In the genomic region with DNA sequence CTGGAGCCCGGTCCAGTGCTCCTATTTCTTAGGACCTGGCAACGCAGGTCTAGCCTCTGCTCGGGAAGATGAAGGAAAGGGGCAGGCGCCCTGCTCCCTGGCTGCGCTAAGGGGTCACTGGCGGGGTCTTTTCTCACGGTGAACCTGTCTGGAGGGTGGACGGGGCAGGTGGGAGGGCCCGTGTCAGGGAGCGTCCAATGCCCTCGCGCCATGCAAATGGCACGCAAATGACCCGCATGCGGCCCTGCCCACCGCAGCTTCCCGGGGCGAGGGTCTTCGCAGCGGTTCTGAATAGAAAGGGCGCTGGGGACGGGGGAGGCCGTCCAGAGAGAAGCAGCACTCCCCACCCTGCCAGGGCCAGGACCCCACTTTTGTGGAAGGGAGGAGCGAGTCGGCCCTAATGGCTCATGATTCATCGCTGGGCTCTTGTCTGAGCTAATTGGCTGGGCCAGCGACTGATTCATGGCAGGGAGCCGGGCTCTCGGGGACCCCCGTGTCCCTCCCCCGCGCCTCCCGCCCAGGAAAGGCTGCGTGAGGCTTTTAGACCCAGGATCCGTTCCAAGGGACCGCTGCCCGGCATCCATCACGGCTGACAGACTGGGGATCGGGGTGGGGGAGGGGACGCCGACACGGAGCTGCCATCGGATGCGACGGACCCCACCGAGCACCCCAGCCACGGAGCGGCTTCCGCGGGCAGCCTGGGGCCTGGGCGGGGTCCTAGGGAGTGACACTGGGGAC, we compare ENCODE assay signal across 11 cellular contexts. TPM values are rescaled to one million over a fixed set of nuclear protein-coding genes. Genes with fewer than 3 reads are reported as not detected.
DNase-seq lines count a peak whose midpoint lies in the region; ATAC-seq and TF ChIP-seq lines count a peak whose summit lies in the region.
"Had no signal": no experiment of that assay in that cellular context is flagged by ENCODE, and none has a peak within 500 bp of the region (broad histone marks: within the 10 kb centered on the region; RNA-seq: fewer than 3 reads in every experiment).

No MANE protein-coding gene starts in this region.

- no peak for TF ChIP-seq CTCF in left ventricle myocardium inferior (IDR thresholded peaks at IDR 0.05; ENCODE audit: borderline replicate concordance)
- no peak for TF ChIP-seq CTCF in neural cell (IDR thresholded peaks at IDR 0.05; ENCODE audit: poor library complexity, severe bottlenecking)
- TF ChIP-seq CTCF in gastrocnemius medialis (IDR thresholded peaks at IDR 0.05 in 4 of 5, conservative IDR thresholded peaks at IDR 0.05 in 1 of 5): no peak

- no peak for TF ChIP-seq EP300 in neural cell (conservative IDR thresholded peaks at IDR 0.05; ENCODE audit: poor library complexity, severe bottlenecking)

- H3K79me2 ChIP-seq in neural cell (replicated peaks; ENCODE audit: insufficient read depth, low read length): no peaks in the 10 kb centered on the region

- no peak overlapping the region for H3K4me2 ChIP-seq in neural cell (ENCODE audit: low read length)

- TF ChIP-seq POLR2A in gastrocnemius medialis (IDR thresholded peaks at IDR 0.05): no peak

- peaks cover 61% of the 10 kb centered on the region for H3K27me3 ChIP-seq in left ventricle myocardium inferior (ENCODE audit: low read depth)
- H3K27me3 ChIP-seq in neural cell (ENCODE audit: insufficient read depth, low read depth, low read length): peaks cover 21% of the 10 kb centered on the region
- no peaks in the 10 kb centered on the region for H3K27me3 ChIP-seq in gastrocnemius medialis

- no peaks in the 10 kb centered on the region for H4K20me1 ChIP-seq in neural cell (ENCODE audit: insufficient read depth)

- in situ Hi-C loops in gastrocnemius medialis (cut with MboI; ENCODE audit: low sequenced_read_pairs in 4 of 4): no loop called here

- intact Hi-C loops in left ventricle myocardium inferior (cut with micrococcal nuclease): no loop called here
- intact Hi-C loops in gastrocnemius medialis (cut with DNase I; ENCODE audit: low total_unique reads): no loop called here

- H3K27ac ChIP-seq in left ventricle myocardium inferior (replicated peaks) (no peak overlapping the region), neural cell (ENCODE audit: low read length) (no peak overlapping the region), gastrocnemius medialis (no peak overlapping the region)
- H3K27ac ChIP-seq: prostate gland had no signal

- DNase-seq in Daoy (ENCODE audit: low read depth): peak; percentile 54
- peak; percentile 10 for DNase-seq in NCI-H2227 treated with DMSO at 0.1 percent for 48 hours (lab: John Stamatoyannopoulos, UW)
- peak; percentile 24 for DNase-seq in left ventricle myocardium inferior
- DNase-seq in NCI-H2107 treated with DMSO at 0.1 percent for 48 hours (lab: John Stamatoyannopoulos, UW; ENCODE audit: unreplicated experiment): no peak
- DNase-seq in HK-2 (ENCODE audit: unreplicated experiment): no peak
- no peak for DNase-seq in NCI-H774 (lab: John Stamatoyannopoulos, UW)
- no peak for DNase-seq in gastrocnemius medialis
- DNase-seq: activated CD4-positive, alpha-beta T cell treated with anti-CD3 and anti-CD28 coated beads for 4 hours; activated naive CD4-positive, alpha-beta T cell treated with Interleukin-2 at 50 U/mL for 16 hours had no signal

- H3K9ac ChIP-seq in neural cell (ENCODE audit: low read length): peak overlapping the region; percentile 39

- H2AFZ ChIP-seq in neural cell (ENCODE audit: low read depth, low read length): no peak overlapping the region

- H3K4me1 ChIP-seq in left ventricle myocardium inferior (peaks cover 37% of the 10 kb centered on the region), gastrocnemius medialis (peaks cover 11 to 26% of the 10 kb centered on the region in 2 donors)
- H3K4me1 ChIP-seq: prostate gland had no signal

- peaks cover 3% of the 10 kb centered on the region for H3K9me3 ChIP-seq in left ventricle myocardium inferior (replicated peaks)
- H3K9me3 ChIP-seq in neural cell (ENCODE audit: low read length): no peaks in the 10 kb centered on the region
- no peaks in the 10 kb centered on the region for H3K9me3 ChIP-seq in gastrocnemius medialis
- H3K9me3 ChIP-seq: prostate gland had no signal

- H3K36me3 ChIP-seq in left ventricle myocardium inferior (no peaks in the 10 kb centered on the region), neural cell (ENCODE audit: insufficient read depth, low read length) (no peaks in the 10 kb centered on the region), gastrocnemius medialis (no peaks in the 10 kb centered on the region)
- H3K36me3 ChIP-seq: prostate gland had no signal

- H3K9me2 ChIP-seq in neural cell (ENCODE audit: insufficient read depth, low read length): no peaks in the 10 kb centered on the region

- ATAC-seq in gastrocnemius medialis: no peak

- TF ChIP-seq RAD21 in neural cell (conservative IDR thresholded peaks at IDR 0.05): no peak

- no peaks in the 10 kb centered on the region for H3F3A ChIP-seq in neural cell (ENCODE audit: insufficient read depth, low read length, poor library complexity, severe bottlenecking)

- H3K4me3 ChIP-seq in left ventricle myocardium inferior (peak overlapping the region; percentile 57), neural cell (ENCODE audit: low read length) (peak overlapping the region; percentile 57), gastrocnemius medialis (peak overlapping the region in 2 of 4 donors; percentile 1 to 28)
- H3K4me3 ChIP-seq: prostate gland had no signal

TF ChIP-seq in neural cell, 6 proteins besides CTCF, POLR2A, EP300 and RAD21:
- TF ChIP-seq REST (IDR thresholded peaks at IDR 0.05; ENCODE audit: borderline replicate concordance) (no peak), EZH2 (IDR thresholded peaks at IDR 0.05; ENCODE audit: borderline replicate concordance, insufficient read depth, low read length, poor library complexity, severe bottlenecking) (no peak), SMC3 (conservative IDR thresholded peaks at IDR 0.05; ENCODE audit: poor library complexity) (no peak), TAF1 (IDR thresholded peaks at IDR 0.05; ENCODE audit: low read depth) (no peak), MXI1 (conservative IDR thresholded peaks at IDR 0.05; ENCODE audit: poor library complexity, severe bottlenecking) (no peak), POLR2AphosphoS5 (IDR thresholded peaks at IDR 0.05) (no peak)

RNA-seq across cellular contexts. Expression of gene NGFR, which starts 25.1 kb away (rescaled TPM):
- total RNA-seq in Daoy (2014; rRNA removed; shearing (Covaris generic)): 0.34 and 1.1 TPM in 2 replicates
- 8.9 TPM for total RNA-seq in left ventricle myocardium inferior
- polyA plus RNA-seq in neural cell: 3.6 and 6.7 TPM in 2 replicates
- polyA minus RNA-seq in neural cell: 5.6 and 7.2 TPM in 2 replicates
- 1 to 10 TPM in 2 of 4 donors, under 1 TPM in 1, not detected in 1; 0.41 to 3.2 (median 1.0) TPM for total RNA-seq in gastrocnemius medialis

RNA-seq across cellular contexts. Expression of gene PHB1, which starts 55.3 kb away (rescaled TPM):
- 177 and 182 TPM in 2 replicates for total RNA-seq in Daoy (2014; rRNA removed; shearing (Covaris generic))
- total RNA-seq in left ventricle myocardium inferior (217 TPM), gastrocnemius medialis (100 to 1,000 TPM; 102 to 137 (median 116) TPM)
- polyA plus RNA-seq in neural cell: 87.8 and 99.0 TPM in 2 replicates
- polyA minus RNA-seq in neural cell: 43.8 and 48.0 TPM in 2 replicates

Comparison
In these comparisons a context has a peak if more than half of its experiments do, and no peak if none do; other contexts are left out.
1. DNase-seq: peak in Daoy (single experiment), NCI-H2227 treated with DMSO at 0.1 percent for 48 hours (single experiment) and left ventricle myocardium inferior (single experiment); none in NCI-H2107 treated with DMSO at 0.1 percent for 48 hours (single experiment), HK-2 (single experiment), NCI-H774 (single experiment) and gastrocnemius medialis (0 of 2).